In genomic region chr17:11641521-11642275, GRCh38 we compare ENCODE assay signal across 22 cellular contexts. TPM values are rescaled to one million over a fixed set of nuclear protein-coding genes. Genes with fewer than 3 reads are reported as not detected.
"Had no signal": no experiment of that assay in that cellular context is flagged by ENCODE, and none has a peak within 500 bp of the region (broad histone marks: within the 10 kb centered on the region; RNA-seq: fewer than 3 reads in every experiment).

No MANE protein-coding gene starts in this region.

- ATAC-seq: left lung, lower lobe of right lung, mucosa of descending colon had no signal

- H3K4me3 Mint-ChIP-seq: mesothelial cell of epicardium had no signal

- H3K27ac ChIP-seq: coronary artery, esophagus squamous epithelium, gastrocnemius medialis, heart right ventricle, left lung, lower lobe of right lung had no signal

- H3K4me1 ChIP-seq: gastrocnemius medialis, left lung had no signal

- H3K4me3 ChIP-seq: coronary artery, dorsolateral prefrontal cortex, esophagus squamous epithelium, gastrocnemius medialis, heart right ventricle, left lung, lower lobe of right lung, mucosa of descending colon had no signal

- H3K36me3 Mint-ChIP-seq: mesothelial cell of epicardium had no signal

- H3K4me1 Mint-ChIP-seq: mesothelial cell of epicardium had no signal

- H3K36me3 ChIP-seq: esophagus squamous epithelium, gastrocnemius medialis, heart right ventricle, left lung, lower lobe of right lung had no signal

- H3K9me3 ChIP-seq: esophagus squamous epithelium, gastrocnemius medialis, heart right ventricle, left lung, lower lobe of right lung, mucosa of descending colon had no signal

- DNase-seq: dermis blood vessel endothelial cell; effector CD4-positive, alpha-beta T cell; effector memory CD4-positive, alpha-beta T cell; esophagus squamous epithelium; foreskin fibroblast; foreskin melanocyte; glutamatergic neuron; head of caudate nucleus; heart right ventricle; hippocampal formation; left lung; lower lobe of right lung; mesenchymal stem cell; mucosa of descending colon had no signal

- H3K27me3 ChIP-seq: dorsolateral prefrontal cortex, esophagus squamous epithelium, gastrocnemius medialis, left lung had no signal

- H3K9me3 Mint-ChIP-seq: mesothelial cell of epicardium had no signal

- H3K27ac Mint-ChIP-seq: mesothelial cell of epicardium had no signal

RNA-seq across cellular contexts. Expression of gene DNAH9, which starts 43.4 kb away (rescaled TPM):
- total RNA-seq: dermis blood vessel endothelial cell, endothelial cell of umbilical vein, epithelial cell of proximal tubule, gastrocnemius medialis, glomerular endothelial cell, lung microvascular endothelial cell had no signal
- polyA plus RNA-seq: endothelial cell of umbilical vein had no signal
